ENCODE assay signal across 16 cellular contexts in genomic region chr14:102804858-102805257, GRCh38. TPM values are rescaled to one million over a fixed set of nuclear protein-coding genes. Genes with fewer than 3 reads are reported as not detected.
DNase-seq lines count a peak whose midpoint lies in the region; ATAC-seq and TF ChIP-seq lines count a peak whose summit lies in the region.
"Had no signal": no experiment of that assay in that cellular context is flagged by ENCODE, and none has a peak within 500 bp of the region (broad histone marks: within the 10 kb centered on the region; RNA-seq: fewer than 3 reads in every experiment).

No MANE protein-coding gene starts in this region.

- H4K20me1 ChIP-seq in BLaER1, result peaks cover 91% of the 10 kb centered on the region

- no peak for TF ChIP-seq CTCF in CD8-positive, alpha-beta T cell (IDR thresholded peaks at IDR 0.05)
- no peak for TF ChIP-seq CTCF in Caco-2 (IDR thresholded peaks at IDR 0.05; ENCODE audit: insufficient read depth in 1 of 2, low read depth in 1 of 2, low read length in 1 of 2, severe bottlenecking in 1 of 2, unreplicated experiment in 1 of 2)
- no peak for TF ChIP-seq CTCF in BE2C (IDR thresholded peaks at IDR 0.05; ENCODE audit: low read depth, low read length)
- TF ChIP-seq CTCF in omental fat pad (IDR thresholded peaks at IDR 0.05), result no peak

- H3K9me3 ChIP-seq in BLaER1, result no peaks in the 10 kb centered on the region
- no peaks in the 10 kb centered on the region for H3K9me3 ChIP-seq in CD8-positive, alpha-beta T cell (ENCODE audit: low read length)
- H3K9me3 ChIP-seq in effector memory CD4-positive, alpha-beta T cell (ENCODE audit: control insufficient read depth, low read length), result no peaks in the 10 kb centered on the region
- H3K9me3 ChIP-seq in Caco-2, result no peaks in the 10 kb centered on the region
- H3K9me3 ChIP-seq in BE2C, result no peaks in the 10 kb centered on the region
- H3K9me3 ChIP-seq: ascending aorta, left ventricle myocardium inferior, tibial nerve had no signal

- peaks cover 58% of the 10 kb centered on the region for H3K4me1 Mint-ChIP-seq in CD8-positive, alpha-beta T cell (ENCODE audit: low read depth)
- H3K4me1 Mint-ChIP-seq in T-cell (peaks cover 59 to 67% (median 63%) of the 10 kb centered on the region in 3 donors), Caco-2 (ENCODE audit: low read depth, unreplicated experiment) (peaks cover 12% of the 10 kb centered on the region)

- peaks cover 59% of the 10 kb centered on the region for H3K4me1 ChIP-seq in BLaER1
- peaks cover 33% of the 10 kb centered on the region for H3K4me1 ChIP-seq in CD8-positive, alpha-beta T cell (ENCODE audit: insufficient read depth, low read length)
- peaks cover 36% of the 10 kb centered on the region for H3K4me1 ChIP-seq in effector memory CD4-positive, alpha-beta T cell (ENCODE audit: control insufficient read depth, insufficient read depth, low read length, poor library complexity, severe bottlenecking)
- 0 out of 2 replicates have a peak, but pooled peaks cover 2% of the 10 kb centered on the region for H3K4me1 ChIP-seq in Caco-2
- peaks cover 3% of the 10 kb centered on the region; the same call in 1 of the 2 replicates for H3K4me1 ChIP-seq in BE2C
- H3K4me1 ChIP-seq: ascending aorta, foreskin keratinocyte, left ventricle myocardium inferior, parathyroid adenoma had no signal

- H3K36me3 ChIP-seq in BLaER1 (peaks cover 20% of the 10 kb centered on the region; the same call in 1 of the 2 replicates), Caco-2 (ENCODE audit: control insufficient read depth, insufficient read depth, low read length) (no peaks in the 10 kb centered on the region), BE2C (no peaks in the 10 kb centered on the region)
- no peaks in the 10 kb centered on the region for H3K36me3 ChIP-seq in CD8-positive, alpha-beta T cell (ENCODE audit: insufficient read depth, low read length)
- no peaks in the 10 kb centered on the region for H3K36me3 ChIP-seq in effector memory CD4-positive, alpha-beta T cell (ENCODE audit: control insufficient read depth, insufficient read depth, low read length)
- H3K36me3 ChIP-seq: ascending aorta, left ventricle myocardium inferior, tibial nerve, WERI-Rb-1 had no signal

- peak overlapping the region; percentile 75 for H3K27ac Mint-ChIP-seq in CD8-positive, alpha-beta T cell
- H3K27ac Mint-ChIP-seq in T-cell (peak overlapping the region; percentile 86 to 92), Caco-2 (ENCODE audit: unreplicated experiment) (no peak overlapping the region)

- no peaks in the 10 kb centered on the region for H3K27me3 Mint-ChIP-seq in CD8-positive, alpha-beta T cell (ENCODE audit: low read depth)
- no peaks in the 10 kb centered on the region for H3K27me3 Mint-ChIP-seq in T-cell
- no peaks in the 10 kb centered on the region for H3K27me3 Mint-ChIP-seq in Caco-2 (ENCODE audit: insufficient read depth, unreplicated experiment)

- no peak for ATAC-seq in CD8-positive, alpha-beta T cell
- no peak for ATAC-seq in T-cell (replicated peaks in 1 of 4)
- no peak for ATAC-seq in HG02884 (IDR thresholded peaks at IDR 0.05; ENCODE audit: unreplicated experiment)
- no peak for ATAC-seq in omental fat pad (ENCODE audit: low FRiP score)
- ATAC-seq: foreskin keratinocyte had no signal

- intact Hi-C loops in CD8-positive, alpha-beta T cell (cut with DNase I, micrococcal nuclease), result no loop called here
- intact Hi-C loops in Caco-2 (cut with micrococcal nuclease; ENCODE audit: unreplicated experiment), result no loop called here

- peaks cover 13% of the 10 kb centered on the region for H3K36me3 Mint-ChIP-seq in CD8-positive, alpha-beta T cell
- peaks cover 10% of the 10 kb centered on the region for H3K36me3 Mint-ChIP-seq in T-cell
- H3K36me3 Mint-ChIP-seq in Caco-2 (ENCODE audit: insufficient read depth, unreplicated experiment), result no peaks in the 10 kb centered on the region

- peak overlapping the region; percentile 40 for H3K4me2 ChIP-seq in BLaER1

- no peak overlapping the region for H3K27ac ChIP-seq in BLaER1
- H3K27ac ChIP-seq in CD8-positive, alpha-beta T cell (ENCODE audit: low read depth, low read length), result no peak overlapping the region
- H3K27ac ChIP-seq in effector memory CD4-positive, alpha-beta T cell (ENCODE audit: insufficient read depth, low read length, poor library complexity, severe bottlenecking), result peak overlapping the region; percentile 47
- H3K27ac ChIP-seq: ascending aorta, foreskin keratinocyte, left ventricle myocardium inferior, parathyroid adenoma, WERI-Rb-1 had no signal

- POLR2A ChIA-PET in CD8-positive, alpha-beta T cell (lab: Charles Lee), result no interaction called here
- POLR2A ChIA-PET in T-cell (lab: Charles Lee), result no interaction called here
- POLR2A ChIA-PET in Caco-2 (lab: Charles Lee), result no interaction called here

- peak overlapping the region; percentile 61 for H3K4me3 Mint-ChIP-seq in CD8-positive, alpha-beta T cell
- peak overlapping the region; percentile 49 to 70 (median 60) for H3K4me3 Mint-ChIP-seq in T-cell
- H3K4me3 Mint-ChIP-seq in Caco-2 (ENCODE audit: unreplicated experiment), result no peak overlapping the region

- H3K27me3 ChIP-seq in BLaER1 (no peaks in the 10 kb centered on the region), Caco-2 (replicated peaks; ENCODE audit: control insufficient read depth, insufficient read depth, low read length) (no peaks in the 10 kb centered on the region), BE2C (no peaks in the 10 kb centered on the region)
- no peaks in the 10 kb centered on the region for H3K27me3 ChIP-seq in CD8-positive, alpha-beta T cell (ENCODE audit: insufficient read depth, low read length)
- no peaks in the 10 kb centered on the region for H3K27me3 ChIP-seq in effector memory CD4-positive, alpha-beta T cell (replicated peaks; ENCODE audit: control insufficient read depth, insufficient read depth, low read length, poor library complexity, severe bottlenecking)
- H3K27me3 ChIP-seq: ascending aorta, foreskin keratinocyte, tibial nerve had no signal

- no peaks in the 10 kb centered on the region for H3K9me3 Mint-ChIP-seq in CD8-positive, alpha-beta T cell
- H3K9me3 Mint-ChIP-seq in T-cell, result no peaks in the 10 kb centered on the region
- no peaks in the 10 kb centered on the region for H3K9me3 Mint-ChIP-seq in Caco-2 (ENCODE audit: unreplicated experiment)

- no peak for DNase-seq in CD8-positive, alpha-beta T cell
- DNase-seq in T-cell, result no peak
- no peak for DNase-seq in effector memory CD4-positive, alpha-beta T cell
- DNase-seq in Caco-2, result no peak
- DNase-seq in BE2C, result no peak
- DNase-seq in omental fat pad (ENCODE audit: low spot score), result no peak
- DNase-seq: DMS153, foreskin keratinocyte, left ventricle myocardium inferior, NCI-H82, WERI-Rb-1 had no signal

- no peak overlapping the region for H3K9ac ChIP-seq in BLaER1
- H3K9ac ChIP-seq: parathyroid adenoma had no signal

- CTCF ChIA-PET in CD8-positive, alpha-beta T cell (lab: Charles Lee), result no interaction called here
- CTCF ChIA-PET in T-cell (lab: Charles Lee), result no interaction called here
- CTCF ChIA-PET in Caco-2 (lab: Charles Lee), result no interaction called here

- no TSS peak for BruUV-seq in Caco-2 (replicated peaks; lab: Mats Ljungman, UMichigan)

- H3K4me3 ChIP-seq in BLaER1 (no peak overlapping the region), Caco-2 (ENCODE audit: low read depth, low read length) (no peak overlapping the region), BE2C (ENCODE audit: low read depth, low read length) (no peak overlapping the region)
- H3K4me3 ChIP-seq in CD8-positive, alpha-beta T cell (ENCODE audit: low read depth, low read length), result peak overlapping the region; percentile 17
- no peak overlapping the region for H3K4me3 ChIP-seq in effector memory CD4-positive, alpha-beta T cell (ENCODE audit: insufficient read depth, low read depth, low read length, poor library complexity, severe bottlenecking)
- H3K4me3 ChIP-seq: ascending aorta, left ventricle myocardium inferior, tibial nerve had no signal

RNA-seq across cellular contexts. Expression of gene TRAF3, which starts 27.6 kb away (rescaled TPM):
- 10 to 100 TPM; 40.4 to 43.2 TPM for total RNA-seq in CD8-positive, alpha-beta T cell
- total RNA-seq in T-cell (10 to 100 TPM; 29.6 to 46.1 (median 35.7) TPM), Caco-2 (2022) (16.6 and 18.3 TPM in 2 replicates), omental fat pad (10 to 100 TPM; 12.6 to 44.9 (median 28.1) TPM)
- 19.8 TPM for polyA plus RNA-seq in BE2C (2012; ENCODE audit: insufficient read depth, insufficient read length, low read depth)
